Comparison of ENCODE assay signal across 8 cellular contexts in genomic region chr2:161423351-161424178, GRCh38. TPM values are rescaled to one million over a fixed set of nuclear protein-coding genes. Genes with fewer than 3 reads are reported as not detected.
DNase-seq lines count a peak whose midpoint lies in the region; TF ChIP-seq lines count a peak whose summit lies in the region.

No MANE protein-coding gene starts in this region.

- peak overlapping the region; percentile 78 for H3K4me3 Mint-ChIP-seq in glutamatergic neuron (ENCODE audit: unreplicated experiment)

- TF ChIP-seq CTCF in glutamatergic neuron (IDR thresholded peaks at IDR 0.05; ENCODE audit: partially characterized antibody, unreplicated experiment), result no peak

- H3K9me3 Mint-ChIP-seq in glutamatergic neuron (ENCODE audit: unreplicated experiment), result peaks cover 31% of the 10 kb centered on the region

- peaks cover 53% of the 10 kb centered on the region for H3K27me3 Mint-ChIP-seq in glutamatergic neuron (ENCODE audit: unreplicated experiment)

- peak; percentile 35 for DNase-seq in GM03348 (ENCODE audit: low spot score)
- peak; percentile 59 for DNase-seq in activated CD8-positive, alpha-beta memory T cell treated with anti-CD3 and anti-CD28 coated beads, Interleukin-2, amount 50 U/mL, for 48 hours
- peak; percentile 46 for DNase-seq in glutamatergic neuron
- peak; percentile 79 for DNase-seq in posterior vena cava (ENCODE audit: low spot score)
- no peak for DNase-seq in dedifferentiated amniotic fluid mesenchymal stem cell (ENCODE audit: extremely low spot score)
- DNase-seq in HuH-7 (ENCODE audit: low spot score), result no peak
- no peak for DNase-seq in central memory CD4-positive, alpha-beta T cell
- DNase-seq in HCEC 1CT, result no peak

- intact Hi-C loops in posterior vena cava (cut with DNase I), result loop anchor here in 1 of 2 donors (1.0 kb wide), 1 partner anchor 42 kb away; no protein-coding TSS in a partner anchor

- no peak overlapping the region for H3K27ac Mint-ChIP-seq in glutamatergic neuron (ENCODE audit: unreplicated experiment)

- no peaks in the 10 kb centered on the region for H3K36me3 Mint-ChIP-seq in glutamatergic neuron (ENCODE audit: unreplicated experiment)

- peaks cover 16% of the 10 kb centered on the region for H3K4me1 Mint-ChIP-seq in glutamatergic neuron (ENCODE audit: low read depth, unreplicated experiment)

RNA-seq across cellular contexts. Expression of gene TBR1, which starts 7.5 kb away (rescaled TPM):
- total RNA-seq in glutamatergic neuron (ENCODE audit: unreplicated experiment), result not detected
- total RNA-seq in posterior vena cava, result not detected

Comparison
In these comparisons a context has a peak if more than half of its experiments do, and no peak if none do; other contexts are left out.
1. DNase-seq: peak in GM03348 (single experiment), activated CD8-positive, alpha-beta memory T cell treated with anti-CD3 and anti-CD28 coated beads, Interleukin-2, amount 50 U/mL, for 48 hours (single experiment), glutamatergic neuron (single experiment) and posterior vena cava (single experiment); none in dedifferentiated amniotic fluid mesenchymal stem cell (single experiment), HuH-7 (single experiment), central memory CD4-positive, alpha-beta T cell (single experiment) and HCEC 1CT (single experiment).